In the genomic region with DNA sequence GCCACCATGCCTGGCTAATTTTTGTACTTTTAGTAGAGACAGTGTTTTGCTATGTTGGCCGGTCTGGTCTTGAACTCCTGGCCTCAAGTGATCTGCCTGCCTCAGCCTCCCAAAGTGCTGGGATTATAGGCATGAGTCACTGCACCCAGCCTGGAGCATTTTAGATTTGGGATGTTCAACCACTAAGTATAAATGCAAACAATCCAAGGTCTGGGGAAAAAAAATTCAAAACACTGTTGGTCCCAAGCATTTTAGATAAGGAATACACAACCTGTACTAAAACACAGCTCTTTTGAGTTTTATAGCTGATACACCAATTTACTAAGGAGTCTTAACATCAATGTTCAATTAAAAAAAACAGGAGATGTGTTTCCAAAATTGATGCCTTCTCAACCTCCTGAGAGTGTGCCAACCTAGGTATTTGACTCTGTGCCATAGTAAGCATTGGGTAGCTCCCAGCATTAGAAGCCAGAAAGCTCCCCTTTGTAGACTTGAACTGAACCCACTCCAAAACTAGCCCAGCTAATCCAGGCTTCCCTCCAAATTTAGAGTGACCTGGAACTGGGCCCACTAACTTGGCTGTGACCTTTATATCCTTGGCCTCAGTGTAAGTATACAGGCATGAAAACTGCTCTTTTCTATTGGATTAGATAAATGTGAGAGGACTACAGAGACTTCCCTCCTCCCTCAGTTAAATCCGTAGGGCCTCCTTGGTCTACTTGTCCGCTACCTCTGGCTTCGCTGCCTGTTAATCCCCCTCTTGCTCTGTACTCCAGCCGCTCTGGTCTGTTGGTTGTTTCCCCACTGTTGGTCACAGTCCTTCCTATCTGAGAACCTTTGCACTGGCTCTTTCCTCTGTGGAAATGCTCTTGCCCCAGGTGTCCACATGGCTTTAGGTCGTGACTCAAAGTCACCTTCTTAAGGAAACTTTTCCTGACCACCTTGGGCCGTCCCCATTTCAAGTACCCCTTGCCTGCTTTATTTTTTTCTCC, we compare ENCODE assay signal across 1 cellular context.
TF ChIP-seq lines count a peak whose summit lies in the region.

No MANE protein-coding gene starts in this region.

TF ChIP-seq in liver, 16 proteins besides CTCF, POLR2A, EP300 and RAD21 (continued from another document):
- TF ChIP-seq, protein P1, sequence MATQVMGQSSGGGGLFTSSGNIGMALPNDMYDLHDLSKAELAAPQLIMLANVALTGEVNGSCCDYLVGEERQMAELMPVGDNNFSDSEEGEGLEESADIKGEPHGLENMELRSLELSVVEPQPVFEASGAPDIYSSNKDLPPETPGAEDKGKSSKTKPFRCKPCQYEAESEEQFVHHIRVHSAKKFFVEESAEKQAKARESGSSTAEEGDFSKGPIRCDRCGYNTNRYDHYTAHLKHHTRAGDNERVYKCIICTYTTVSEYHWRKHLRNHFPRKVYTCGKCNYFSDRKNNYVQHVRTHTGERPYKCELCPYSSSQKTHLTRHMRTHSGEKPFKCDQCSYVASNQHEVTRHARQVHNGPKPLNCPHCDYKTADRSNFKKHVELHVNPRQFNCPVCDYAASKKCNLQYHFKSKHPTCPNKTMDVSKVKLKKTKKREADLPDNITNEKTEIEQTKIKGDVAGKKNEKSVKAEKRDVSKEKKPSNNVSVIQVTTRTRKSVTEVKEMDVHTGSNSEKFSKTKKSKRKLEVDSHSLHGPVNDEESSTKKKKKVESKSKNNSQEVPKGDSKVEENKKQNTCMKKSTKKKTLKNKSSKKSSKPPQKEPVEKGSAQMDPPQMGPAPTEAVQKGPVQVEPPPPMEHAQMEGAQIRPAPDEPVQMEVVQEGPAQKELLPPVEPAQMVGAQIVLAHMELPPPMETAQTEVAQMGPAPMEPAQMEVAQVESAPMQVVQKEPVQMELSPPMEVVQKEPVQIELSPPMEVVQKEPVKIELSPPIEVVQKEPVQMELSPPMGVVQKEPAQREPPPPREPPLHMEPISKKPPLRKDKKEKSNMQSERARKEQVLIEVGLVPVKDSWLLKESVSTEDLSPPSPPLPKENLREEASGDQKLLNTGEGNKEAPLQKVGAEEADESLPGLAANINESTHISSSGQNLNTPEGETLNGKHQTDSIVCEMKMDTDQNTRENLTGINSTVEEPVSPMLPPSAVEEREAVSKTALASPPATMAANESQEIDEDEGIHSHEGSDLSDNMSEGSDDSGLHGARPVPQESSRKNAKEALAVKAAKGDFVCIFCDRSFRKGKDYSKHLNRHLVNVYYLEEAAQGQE (IDR thresholded peaks at IDR 0.05), result no peak
- no peak for TF ChIP-seq TAF1 (conservative IDR thresholded peaks at IDR 0.05)
